Comparison of ENCODE assay signal across 8 cellular contexts in the genomic region with DNA sequence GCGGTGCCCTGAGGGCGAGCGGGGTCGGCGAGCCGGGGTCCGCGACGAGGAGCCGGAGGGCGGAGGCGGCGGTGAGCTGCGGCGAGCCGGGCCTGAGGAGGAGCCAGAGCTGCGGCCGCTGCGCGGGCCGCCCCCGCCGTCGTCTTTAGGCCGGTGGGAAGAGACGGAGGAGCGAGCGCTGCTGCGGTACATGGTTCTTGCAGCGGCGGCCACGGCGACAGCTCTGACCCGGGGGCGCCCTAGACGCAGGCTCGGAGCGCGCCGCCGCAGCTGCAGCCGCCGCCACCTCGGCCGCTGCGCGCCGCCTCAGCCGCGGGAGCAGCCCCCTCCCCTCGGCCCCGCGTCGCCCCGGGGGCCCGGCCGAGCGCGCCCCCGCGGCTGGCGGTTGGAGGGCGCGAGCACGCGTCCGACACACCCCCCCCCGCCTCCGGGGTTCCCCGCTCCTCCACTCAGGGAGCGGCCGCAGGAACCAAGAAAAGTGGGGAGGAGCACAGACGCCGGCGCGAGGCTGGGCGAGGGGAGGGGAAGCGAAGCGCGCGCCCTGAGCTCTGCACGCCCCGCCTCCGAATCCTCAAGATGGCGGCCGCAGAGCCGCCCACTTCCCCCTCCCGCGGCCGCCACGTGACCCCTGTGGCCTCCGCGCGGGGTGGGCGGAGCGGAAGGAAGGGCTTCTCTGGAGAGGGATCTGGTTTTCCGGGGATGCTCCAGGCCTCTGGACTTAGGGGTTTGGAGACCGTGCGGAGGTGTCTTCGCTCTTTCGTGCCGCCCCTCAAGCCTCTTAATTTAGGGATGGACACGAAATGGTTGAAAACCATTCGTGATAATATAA. TPM values are rescaled to one million over a fixed set of nuclear protein-coding genes. Genes with fewer than 3 reads are reported as not detected.
DNase-seq lines count a peak whose midpoint lies in the region; ATAC-seq, FAIRE-seq and TF ChIP-seq lines count a peak whose summit lies in the region.

A gene with protein sequence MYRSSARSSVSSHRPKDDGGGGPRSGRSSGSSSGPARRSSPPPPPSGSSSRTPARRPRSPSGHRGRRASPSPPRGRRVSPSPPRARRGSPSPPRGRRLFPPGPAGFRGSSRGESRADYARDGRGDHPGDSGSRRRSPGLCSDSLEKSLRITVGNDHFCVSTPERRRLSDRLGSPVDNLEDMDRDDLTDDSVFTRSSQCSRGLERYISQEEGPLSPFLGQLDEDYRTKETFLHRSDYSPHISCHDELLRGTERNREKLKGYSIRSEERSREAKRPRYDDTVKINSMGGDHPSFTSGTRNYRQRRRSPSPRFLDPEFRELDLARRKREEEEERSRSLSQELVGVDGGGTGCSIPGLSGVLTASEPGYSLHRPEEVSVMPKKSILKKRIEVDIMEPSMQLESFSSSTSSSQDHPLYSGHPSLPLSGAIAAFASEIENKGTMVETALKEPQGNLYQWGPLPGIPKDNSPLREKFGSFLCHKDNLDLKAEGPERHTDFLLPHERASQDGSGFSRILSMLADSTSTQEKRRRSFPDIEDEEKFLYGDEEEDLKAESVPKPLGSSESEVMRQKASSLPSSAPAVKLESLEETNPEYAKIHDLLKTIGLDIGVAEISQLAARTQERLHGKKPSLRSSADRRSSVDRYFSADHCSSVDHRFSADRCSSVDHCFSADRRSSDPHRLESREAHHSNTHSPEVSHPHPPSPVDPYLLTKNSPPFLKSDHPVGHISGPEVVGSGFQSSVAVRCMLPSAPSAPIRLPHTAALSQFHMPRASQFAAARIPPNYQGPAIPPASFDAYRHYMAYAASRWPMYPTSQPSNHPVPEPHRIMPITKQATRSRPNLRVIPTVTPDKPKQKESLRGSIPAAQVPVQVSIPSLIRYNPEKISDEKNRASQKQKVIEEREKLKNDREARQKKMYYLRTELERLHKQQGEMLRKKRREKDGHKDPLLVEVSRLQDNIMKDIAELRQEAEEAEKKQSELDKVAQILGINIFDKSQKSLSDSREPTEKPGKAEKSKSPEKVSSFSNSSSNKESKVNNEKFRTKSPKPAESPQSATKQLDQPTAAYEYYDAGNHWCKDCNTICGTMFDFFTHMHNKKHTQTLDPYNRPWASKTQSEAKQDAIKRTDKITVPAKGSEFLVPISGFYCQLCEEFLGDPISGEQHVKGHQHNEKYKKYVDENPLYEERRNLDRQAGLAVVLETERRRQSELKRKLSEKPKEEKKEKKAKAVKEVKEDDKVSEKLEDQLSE (N-terminal part only) (minus strand): TSS at position 474 of the 829 bp plus-strand sequence. CDS start 282 bp downstream, at position 192.

- H3K9me3 ChIP-seq in AG04450 (ENCODE audit: control insufficient read depth, insufficient read depth, low read length) (no peaks in the 10 kb centered on the region), small intestine (ENCODE audit: control insufficient read depth, low read depth) (no peaks in the 10 kb centered on the region)

- CTCF ChIA-PET in AG04450 (lab: Charles Lee), result no interaction called here

- H3K36me3 ChIP-seq in bronchial epithelial cell (ENCODE audit: control insufficient read depth, insufficient read depth, low read length) (peaks cover 1% of the 10 kb centered on the region), small intestine (ENCODE audit: control insufficient read depth in 2 of 2, insufficient read depth in 2 of 2, low read length in 2 of 2) (peaks cover 0 to 5% of the 10 kb centered on the region in 2 donors)

- FAIRE-seq in bronchial epithelial cell (lab: Jason Lieb, UNC) (no peak), small intestine (lab: Jason Lieb, UNC) (no peak)

- peaks cover 0 to 6% of the 10 kb centered on the region in 2 donors for H3K4me1 ChIP-seq in small intestine (ENCODE audit: control insufficient read depth in 2 of 2, insufficient read depth in 1 of 2, low read depth in 1 of 2, low read length in 1 of 2)

- 1% methylated on average over 39 to 104 of the region's 104 CpGs for WGBS in small intestine, 3 donors

- TF ChIP-seq CTCF in AG04450 (IDR thresholded peaks at IDR 0.05; ENCODE audit: low read depth, low read length) (no peak), WI38 (IDR thresholded peaks at IDR 0.05; ENCODE audit: low read depth, low read length) (no peak), bronchial epithelial cell (IDR thresholded peaks at IDR 0.05; ENCODE audit: insufficient read depth, low read length, severe bottlenecking) (no peak)

- peak; percentile 76 for TF ChIP-seq POLR2A in GM18951 (IDR thresholded peaks at IDR 0.05; ENCODE audit: extremely low read depth, insufficient read depth, insufficient read length)

- peak; percentile 89 for ATAC-seq in HG03175 (IDR thresholded peaks at IDR 0.05; ENCODE audit: unreplicated experiment)

- POLR2A ChIA-PET in AG04450 (lab: Yijun Ruan, JAX), result interaction anchor here (0.6 to 2.5 kb wide), 8 partner anchors 9 to 1788 kb away, joined by 3 to 10 read pairs (median 4); a partner anchor contains a TSS

- H3K4me3 ChIP-seq in AG04450 (ENCODE audit: low read depth, low read length) (peak within 1 kb of the TSS; percentile 75), WI38 (ENCODE audit: low read depth, low read length) (peak within 1 kb of the TSS; percentile 75), bronchial epithelial cell (ENCODE audit: low read depth, low read length) (peak within 1 kb of the TSS; percentile 58), small intestine (ENCODE audit: low read depth in 1 of 2, low read length in 2 of 2) (peak within 1 kb of the TSS; percentile 93 to 96)

- in situ Hi-C loops in GM18951 (cut with MboI; ENCODE audit: low sequenced_read_pairs, unreplicated experiment), result no loop called here

- DNase-seq in AG04450 (ENCODE audit: low read depth, low spot score) (peak; percentile 93), NCI-H226 (peak; percentile 96), bronchial epithelial cell (ENCODE audit: low read depth) (peak; percentile 87), iPS-NIHi11 (ENCODE audit: low spot score) (peak; percentile 94), small intestine (peak; percentile 98)

- H3K27ac ChIP-seq in AG04450 (ENCODE audit: low read depth, low read length) (peak within 1 kb of the TSS; percentile 65), small intestine (ENCODE audit: low read depth in 1 of 2, low read length in 1 of 2) (peak within 1 kb of the TSS; percentile 66 to 93)

- no peaks in the 10 kb centered on the region for H3K27me3 ChIP-seq in AG04450 (ENCODE audit: control insufficient read depth, insufficient read depth, low read length)
- H3K27me3 ChIP-seq in bronchial epithelial cell (ENCODE audit: control insufficient read depth, insufficient read depth, low read length), result no peaks in the 10 kb centered on the region
- no peaks in the 10 kb centered on the region for H3K27me3 ChIP-seq in small intestine (ENCODE audit: control insufficient read depth in 2 of 2, insufficient read depth in 2 of 2, low read length in 2 of 2)

RNA-seq across cellular contexts. Expression of the gene that starts here (rescaled TPM):
- polyA plus RNA-seq in AG04450 (2011; rRNA removed) (12.5 and 14.9 TPM in 2 replicates), small intestine (1 to 10 TPM; 3.5 to 6.5 (median 3.6) TPM)
- polyA minus RNA-seq in AG04450 (2011; rRNA and poly(A)+ RNA removed), result 26.5 and 27.6 TPM in 2 replicates
- 1.8 and 2.1 TPM in 2 replicates for total RNA-seq in bronchial epithelial cell

Comparison
In these comparisons a context has a peak if more than half of its experiments do, and no peak if none do; other contexts are left out.
1. Peak in every context shown above with its lines: DNase-seq, ATAC-seq, H3K4me3 ChIP-seq and H3K27ac ChIP-seq.